In genomic region chr1:30690115-30690645, GRCh38 we compare ENCODE assay signal across 26 cellular contexts. TPM values are rescaled to one million over a fixed set of nuclear protein-coding genes. Genes with fewer than 3 reads are reported as not detected.
A peak's percentile ranks its signal among the peaks of the same experiment; 100 is the strongest.
DNase-seq lines count a peak whose midpoint lies in the region; ATAC-seq and TF ChIP-seq lines count a peak whose summit lies in the region.
"Had no signal": no experiment of that assay in that cellular context is flagged by ENCODE, and none has a peak within 500 bp of the region (broad histone marks: within the 10 kb centered on the region; RNA-seq: fewer than 3 reads in every experiment).

No MANE protein-coding gene starts in this region.

- H3K36me3 Mint-ChIP-seq in endodermal cell (ENCODE audit: low read depth) (no peaks in the 10 kb centered on the region), neural progenitor cell (no peaks in the 10 kb centered on the region)
- H3K36me3 Mint-ChIP-seq in T-helper 2 cell treated with Interferon-gamma antibody and Interleukin-4, amounts not matched to agents 5 μg/mL and 100 μg/mL, for 36 hours (ENCODE audit: low read depth) = no peaks in the 10 kb centered on the region
- H3K36me3 Mint-ChIP-seq: stimulated activated naive B cell treated with anti-CD40 and anti-IgM and Interleukin-4, amounts not matched to agents 10 μg/mL and 1 μg/mL and 100 μg/mL, for 72 hours; WTC11 had no signal

- 46 to 47% methylated on average over 2 to 3 of the region's 3 CpGs for WGBS in endodermal cell (ENCODE audit: insufficient coverage in 1 of 2, insufficient read length in 1 of 2), 2 experiments

- H3K9me3 ChIP-seq in endodermal cell (ENCODE audit: control insufficient read depth, low read length) (no peaks in the 10 kb centered on the region), neural progenitor cell (ENCODE audit: low read depth) (no peaks in the 10 kb centered on the region)
- H3K9me3 ChIP-seq: left lung, prostate gland had no signal

- H3K27me3 ChIP-seq in endodermal cell (ENCODE audit: control insufficient read depth, insufficient read depth, low read length, poor library complexity, severe bottlenecking) (no peaks in the 10 kb centered on the region), neural progenitor cell (no peaks in the 10 kb centered on the region)

- H3K4me1 ChIP-seq in endodermal cell (ENCODE audit: control insufficient read depth, insufficient read depth, low read length) (peaks cover 30% of the 10 kb centered on the region), neural progenitor cell (peaks cover 51% of the 10 kb centered on the region)
- H3K4me1 ChIP-seq: left lung had no signal

- ATAC-seq in Right ventricle myocardium inferior (no peak), left lobe of liver (no peak)
- ATAC-seq: left lung; Panc1; stimulated activated naive B cell treated with anti-CD40 and anti-IgM and Interleukin-4, amounts not matched to agents 10 μg/mL and 1 μg/mL and 100 μg/mL, for 72 hours; WTC11 had no signal

- H4K20me1 ChIP-seq in neural progenitor cell (ENCODE audit: low read depth) = no peaks in the 10 kb centered on the region

- H3K4me2 ChIP-seq in neural progenitor cell = peak overlapping the region; percentile 51

- no peak overlapping the region for H3K9ac ChIP-seq in endodermal cell (ENCODE audit: extremely low read depth, low read length, poor library complexity, severe bottlenecking)
- no peak overlapping the region for H3K9ac ChIP-seq in neural progenitor cell

- peak overlapping the region; percentile 12 for H3K4me3 ChIP-seq in endodermal cell (ENCODE audit: low read length)
- H3K4me3 ChIP-seq in neural progenitor cell = no peak overlapping the region
- H3K4me3 ChIP-seq: left lung, prostate gland, SK-N-MC had no signal

- TF ChIP-seq CTCF in endodermal cell (conservative IDR thresholded peaks at IDR 0.05) (no peak), neural progenitor cell (IDR thresholded peaks at IDR 0.05) (no peak)

- no peaks in the 10 kb centered on the region for H3K27me3 Mint-ChIP-seq in endodermal cell (ENCODE audit: insufficient read depth)
- peaks cover 16% of the 10 kb centered on the region for H3K27me3 Mint-ChIP-seq in neural progenitor cell (ENCODE audit: insufficient read depth, low read depth)
- H3K27me3 Mint-ChIP-seq in T-helper 2 cell treated with Interferon-gamma antibody and Interleukin-4, amounts not matched to agents 5 μg/mL and 100 μg/mL, for 36 hours (ENCODE audit: low read depth) = peaks cover 28% of the 10 kb centered on the region

- no peaks in the 10 kb centered on the region for H3K79me2 ChIP-seq in neural progenitor cell (ENCODE audit: low read depth)

- H3K36me3 ChIP-seq in endodermal cell (ENCODE audit: control insufficient read depth, insufficient read depth, low read length) (no peaks in the 10 kb centered on the region), neural progenitor cell (no peaks in the 10 kb centered on the region)
- H3K36me3 ChIP-seq: brain microvascular endothelial cell, left lung, prostate gland had no signal

- peak; percentile 36 for DNase-seq in cardiac septum (ENCODE audit: low spot score)
- DNase-seq in Right ventricle myocardium inferior (ENCODE audit: missing footprints) = no peak
- peak; percentile 54 for DNase-seq in endodermal cell
- DNase-seq in neural progenitor cell (ENCODE audit: low spot score) = peak; percentile 40
- DNase-seq in T-helper 2 cell treated with Interferon-gamma antibody and Interleukin-4, amounts not matched to agents 5 μg/mL and 100 μg/mL, for 36 hours (ENCODE audit: low spot score) = no peak
- DNase-seq in stimulated activated CD4-positive, alpha-beta T cell treated with anti-CD3 and anti-CD28 coated beads, Interleukin-1b, Interleukin-23, amount 100 ng/mL, for 48 hours = no peak
- no peak for DNase-seq in left lobe of liver (ENCODE audit: low spot score)
- no peak for DNase-seq in ecto neural progenitor cell (ENCODE audit: low spot score)
- DNase-seq: activated CD4-positive, alpha-beta T cell treated with anti-CD3 and anti-CD28 coated beads, Interleukin-2, amount 50 U/mL, for 4 hours; activated effector memory CD4-positive, alpha-beta T cell treated with anti-CD3 and anti-CD28 coated beads, Interleukin-2, amount 50 U/mL, for 16 hours; brain microvascular endothelial cell; COR-L47; cortex of kidney; IMR-90; NCI-H1417 treated with DMSO at 0.1 percent for 48 hours; NCI-H2107; nephron progenitor cell; stimulated activated CD4-positive, alpha-beta T cell treated with anti-CD3 and anti-CD28 coated beads, Interleukin-2, amount 100 ng/mL, for 24 hours; stimulated activated naive B cell treated with anti-CD40 and anti-IgM and Interleukin-4, amounts not matched to agents 10 μg/mL and 1 μg/mL and 100 μg/mL, for 72 hours had no signal

- peaks cover 47% of the 10 kb centered on the region for H3K4me1 Mint-ChIP-seq in endodermal cell
- peaks cover 33% of the 10 kb centered on the region for H3K4me1 Mint-ChIP-seq in neural progenitor cell
- peaks cover 2% of the 10 kb centered on the region for H3K4me1 Mint-ChIP-seq in T-helper 2 cell treated with Interferon-gamma antibody and Interleukin-4, amounts not matched to agents 5 μg/mL and 100 μg/mL, for 36 hours (ENCODE audit: low read depth)
- H3K4me1 Mint-ChIP-seq: B cell had no signal

- H3K4me3 Mint-ChIP-seq in endodermal cell = peak overlapping the region; percentile 11
- H3K4me3 Mint-ChIP-seq in neural progenitor cell = peak overlapping the region; percentile 34
- H3K4me3 Mint-ChIP-seq in T-helper 2 cell treated with Interferon-gamma antibody and Interleukin-4, amounts not matched to agents 5 μg/mL and 100 μg/mL, for 36 hours = no peak overlapping the region
- H3K4me3 Mint-ChIP-seq: B cell; nephron progenitor cell; stimulated activated naive B cell treated with anti-CD40 and anti-IgM and Interleukin-4, amounts not matched to agents 10 μg/mL and 1 μg/mL and 100 μg/mL, for 72 hours; WTC11 had no signal

- H3K9me3 Mint-ChIP-seq in endodermal cell (no peaks in the 10 kb centered on the region), neural progenitor cell (peaks cover 2% of the 10 kb centered on the region)
- no peaks in the 10 kb centered on the region for H3K9me3 Mint-ChIP-seq in T-helper 2 cell treated with Interferon-gamma antibody and Interleukin-4, amounts not matched to agents 5 μg/mL and 100 μg/mL, for 36 hours
- H3K9me3 Mint-ChIP-seq: nephron progenitor cell; stimulated activated naive B cell treated with anti-CD40 and anti-IgM and Interleukin-4, amounts not matched to agents 10 μg/mL and 1 μg/mL and 100 μg/mL, for 72 hours; WTC11 had no signal

- H3K27ac ChIP-seq in endodermal cell (ENCODE audit: low read depth, low read length) (peak overlapping the region; percentile 50), neural progenitor cell (peak overlapping the region; percentile 26)
- H3K27ac ChIP-seq: brain microvascular endothelial cell, left lung, prostate gland, SK-N-MC had no signal

- intact Hi-C loops in cardiac septum (cut with DNase I) = no loop called here
- intact Hi-C loops in Right ventricle myocardium inferior (cut with DNase I) = no loop called here

- H3F3A ChIP-seq in neural progenitor cell (ENCODE audit: low read depth) = peaks cover 26% of the 10 kb centered on the region

- H3K27ac Mint-ChIP-seq in endodermal cell (peak overlapping the region; percentile 15), neural progenitor cell (peak overlapping the region; percentile 11)
- no peak overlapping the region for H3K27ac Mint-ChIP-seq in T-helper 2 cell treated with Interferon-gamma antibody and Interleukin-4, amounts not matched to agents 5 μg/mL and 100 μg/mL, for 36 hours
- H3K27ac Mint-ChIP-seq: B cell; nephron progenitor cell; stimulated activated naive B cell treated with anti-CD40 and anti-IgM and Interleukin-4, amounts not matched to agents 10 μg/mL and 1 μg/mL and 100 μg/mL, for 72 hours; WTC11 had no signal

- H2AFZ ChIP-seq in neural progenitor cell (replicated peaks) = no peak overlapping the region

RNA-seq across cellular contexts. Expression of gene MATN1, which starts 33.2 kb away (rescaled TPM):
- total RNA-seq in cardiac septum (not detected), Right ventricle myocardium inferior (not detected), endodermal cell (not detected), neural progenitor cell (ENCODE audit: low replicate concordance) (0.09 TPM in 1 of 2 replicates, not detected in the other), left lobe of liver (not detected)
- polyA plus RNA-seq in endodermal cell (2013, experiment 1 of 2) = 0.32 TPM
- polyA plus RNA-seq in endodermal cell (2013, experiment 2 of 2) = not detected
- total RNA-seq: IMR-90; T-helper 2 cell treated with Interferon-gamma antibody and Interleukin-4, amounts not matched to agents 100 ng/mL and 5 ng/mL, for 36 hours had no signal

Comparison
In these comparisons a context has a peak if more than half of its experiments do, and no peak if none do; other contexts are left out.
1. DNase-seq: peak in cardiac septum (single experiment), endodermal cell (single experiment) and neural progenitor cell (single experiment); none in Right ventricle myocardium inferior (single experiment), T-helper 2 cell treated with Interferon-gamma antibody and Interleukin-4, amounts not matched to agents 5 μg/mL and 100 μg/mL, for 36 hours (single experiment), stimulated activated CD4-positive, alpha-beta T cell treated with anti-CD3 and anti-CD28 coated beads, Interleukin-1b, Interleukin-23, amount 100 ng/mL, for 48 hours (single experiment), left lobe of liver (single experiment) and ecto neural progenitor cell (single experiment).